ENCODE assay signal across 7 cellular contexts in genomic region chr5:118987988-118988945, GRCh38. TPM values are rescaled to one million over a fixed set of nuclear protein-coding genes. Genes with fewer than 3 reads are reported as not detected.
DNase-seq lines count a peak whose midpoint lies in the region; ATAC-seq, FAIRE-seq and TF ChIP-seq lines count a peak whose summit lies in the region.

Gene DTWD2 (minus strand): TSS chr5:118988547. CDS start chr5:118988511, 36 bp downstream.

- H2AFZ ChIP-seq in hepatocyte = peak within 1 kb of the TSS; percentile 79

- H4K20me1 ChIP-seq in hepatocyte (ENCODE audit: insufficient read depth, poor library complexity, severe bottlenecking) = no peaks in the 10 kb centered on the region

- in situ Hi-C loops in astrocyte of the cerebellum (cut with HindIII; ENCODE audit: low sequenced_read_pairs) = no loop called here

- peaks cover 9% of the 10 kb centered on the region for H3K4me1 ChIP-seq in hepatocyte (ENCODE audit: insufficient read depth)

- H3K4me3 ChIP-seq in astrocyte of the cerebellum (ENCODE audit: low read depth, low read length) (peak within 1 kb of the TSS; percentile 66), hepatocyte (peak within 1 kb of the TSS; percentile 96)

- peak within 1 kb of the TSS; percentile 84 for H3K4me2 ChIP-seq in hepatocyte

- H3K9me3 Mint-ChIP-seq in T-helper 2 cell treated with Interferon-gamma antibody and Interleukin-4, amounts not matched to agents 5 μg/mL and 100 μg/mL, for 36 hours = no peaks in the 10 kb centered on the region

- TF ChIP-seq CTCF in astrocyte of the cerebellum (IDR thresholded peaks at IDR 0.05; ENCODE audit: low read depth, low read length, missing control alignments) = peak; percentile 77
- TF ChIP-seq CTCF in hepatocyte (IDR thresholded peaks at IDR 0.05; ENCODE audit: poor library complexity) = peak; percentile 92

- H3K9me3 ChIP-seq in hepatocyte (ENCODE audit: low read depth) = no peaks in the 10 kb centered on the region

- peak; percentile 95 for ATAC-seq in HG02973 (IDR thresholded peaks at IDR 0.05; ENCODE audit: unreplicated experiment)

- peak; percentile 95 for FAIRE-seq in GM18507 (lab: Jason Lieb, UNC)

- no peaks in the 10 kb centered on the region for H3K27me3 Mint-ChIP-seq in T-helper 2 cell treated with Interferon-gamma antibody and Interleukin-4, amounts not matched to agents 5 μg/mL and 100 μg/mL, for 36 hours (ENCODE audit: low read depth)

- H3K27ac ChIP-seq in hepatocyte = peak within 1 kb of the TSS; percentile 95

- peaks cover 23% of the 10 kb centered on the region for H3K79me2 ChIP-seq in hepatocyte

- WGBS in hepatocyte (ENCODE audit: low lambda C conversion rate, missing lambda C conversion rate) = 5% methylated on average over 76 of the region's 79 CpGs

- H3K27me3 ChIP-seq in hepatocyte = no peaks in the 10 kb centered on the region

- no peaks in the 10 kb centered on the region for H3K36me3 Mint-ChIP-seq in T-helper 2 cell treated with Interferon-gamma antibody and Interleukin-4, amounts not matched to agents 5 μg/mL and 100 μg/mL, for 36 hours (ENCODE audit: low read depth)

- DNase-seq in GM18507 (ENCODE audit: extremely low spot score, insufficient read length, low read depth) = peak; percentile 85
- peak; percentile 44 for DNase-seq in NCI-H187 treated with DMSO at 0.1 percent for 48 hours (lab: John Stamatoyannopoulos, UW)
- DNase-seq in T-helper 2 cell treated with Interferon-gamma antibody and Interleukin-4, amounts not matched to agents 5 μg/mL and 100 μg/mL, for 36 hours (ENCODE audit: low spot score) = peak; percentile 93
- DNase-seq in astrocyte of the cerebellum (ENCODE audit: low read depth) = peak; percentile 77
- DNase-seq in hepatocyte (ENCODE audit: low spot score) = peak; percentile 97
- peak; percentile 85 for DNase-seq in renal cortical epithelial cell (ENCODE audit: low read depth)

- no peaks in the 10 kb centered on the region for H3K9me2 ChIP-seq in hepatocyte (replicated peaks; ENCODE audit: insufficient read depth)

- peak within 1 kb of the TSS; percentile 31 for H3K27ac Mint-ChIP-seq in T-helper 2 cell treated with Interferon-gamma antibody and Interleukin-4, amounts not matched to agents 5 μg/mL and 100 μg/mL, for 36 hours

- peak within 1 kb of the TSS; percentile 79 for H3K4me3 Mint-ChIP-seq in T-helper 2 cell treated with Interferon-gamma antibody and Interleukin-4, amounts not matched to agents 5 μg/mL and 100 μg/mL, for 36 hours

- H3K4me1 Mint-ChIP-seq in T-helper 2 cell treated with Interferon-gamma antibody and Interleukin-4, amounts not matched to agents 5 μg/mL and 100 μg/mL, for 36 hours (ENCODE audit: low read depth) = peaks cover 10% of the 10 kb centered on the region

- no peaks in the 10 kb centered on the region for H3K36me3 ChIP-seq in hepatocyte (replicated peaks; ENCODE audit: insufficient read depth, low read depth)

RNA-seq across cellular contexts. Expression of gene DTWD2, which starts in this region (rescaled TPM):
- total RNA-seq in hepatocyte (7.8 and 14.1 TPM in 2 replicates), renal cortical epithelial cell (9.9 and 16.8 TPM in 2 replicates)
- 2.5 and 2.7 TPM in 2 replicates for polyA plus RNA-seq in hepatocyte

Comparison
In these comparisons a context has a peak if more than half of its experiments do, and no peak if none do; other contexts are left out.
1. Peak in every context shown above with its lines: DNase-seq, ATAC-seq, H3K4me3 ChIP-seq and H3K27ac ChIP-seq.
2. DNase-seq: peak in every context shown above with its lines; median percentile 97 in hepatocyte; 93 in T-helper 2 cell treated with Interferon-gamma antibody and Interleukin-4, amounts not matched to agents 5 μg/mL and 100 μg/mL, for 36 hours; 85 in GM18507; 85 in renal cortical epithelial cell; 77 in astrocyte of the cerebellum; 44 in NCI-H187 treated with DMSO at 0.1 percent for 48 hours.